1 cellular context compared by ENCODE assay signal in the genomic region with DNA sequence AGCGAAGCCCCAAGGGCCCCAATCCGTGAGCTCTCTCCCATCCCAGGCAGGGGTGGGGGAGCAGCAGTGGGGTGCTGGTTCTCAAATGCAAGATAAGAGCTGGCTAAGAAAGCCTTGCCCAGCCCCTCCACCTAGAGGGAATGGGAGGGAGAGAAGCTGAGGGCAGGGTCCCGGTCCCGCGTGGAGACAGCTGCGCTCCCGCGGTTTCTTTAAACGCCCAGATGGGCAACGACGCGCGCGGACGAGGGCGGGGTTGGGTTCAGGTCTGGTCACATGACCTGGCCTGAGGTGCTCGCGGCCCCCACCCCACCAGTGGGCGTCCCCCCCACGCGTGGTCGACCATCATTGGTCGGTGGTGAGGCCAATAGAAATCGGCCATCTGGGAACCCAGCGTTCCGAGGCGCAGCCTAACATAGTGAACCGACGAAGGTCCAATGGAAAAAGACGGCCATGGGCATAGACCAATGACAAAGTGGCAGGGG.
TF ChIP-seq lines count a peak whose summit lies in the region.

No MANE protein-coding gene starts in this region.

TF ChIP-seq in HCT116, 20 proteins besides CTCF, POLR2A, EP300 and RAD21 (continued from another document):
- TF ChIP-seq, protein P1, sequence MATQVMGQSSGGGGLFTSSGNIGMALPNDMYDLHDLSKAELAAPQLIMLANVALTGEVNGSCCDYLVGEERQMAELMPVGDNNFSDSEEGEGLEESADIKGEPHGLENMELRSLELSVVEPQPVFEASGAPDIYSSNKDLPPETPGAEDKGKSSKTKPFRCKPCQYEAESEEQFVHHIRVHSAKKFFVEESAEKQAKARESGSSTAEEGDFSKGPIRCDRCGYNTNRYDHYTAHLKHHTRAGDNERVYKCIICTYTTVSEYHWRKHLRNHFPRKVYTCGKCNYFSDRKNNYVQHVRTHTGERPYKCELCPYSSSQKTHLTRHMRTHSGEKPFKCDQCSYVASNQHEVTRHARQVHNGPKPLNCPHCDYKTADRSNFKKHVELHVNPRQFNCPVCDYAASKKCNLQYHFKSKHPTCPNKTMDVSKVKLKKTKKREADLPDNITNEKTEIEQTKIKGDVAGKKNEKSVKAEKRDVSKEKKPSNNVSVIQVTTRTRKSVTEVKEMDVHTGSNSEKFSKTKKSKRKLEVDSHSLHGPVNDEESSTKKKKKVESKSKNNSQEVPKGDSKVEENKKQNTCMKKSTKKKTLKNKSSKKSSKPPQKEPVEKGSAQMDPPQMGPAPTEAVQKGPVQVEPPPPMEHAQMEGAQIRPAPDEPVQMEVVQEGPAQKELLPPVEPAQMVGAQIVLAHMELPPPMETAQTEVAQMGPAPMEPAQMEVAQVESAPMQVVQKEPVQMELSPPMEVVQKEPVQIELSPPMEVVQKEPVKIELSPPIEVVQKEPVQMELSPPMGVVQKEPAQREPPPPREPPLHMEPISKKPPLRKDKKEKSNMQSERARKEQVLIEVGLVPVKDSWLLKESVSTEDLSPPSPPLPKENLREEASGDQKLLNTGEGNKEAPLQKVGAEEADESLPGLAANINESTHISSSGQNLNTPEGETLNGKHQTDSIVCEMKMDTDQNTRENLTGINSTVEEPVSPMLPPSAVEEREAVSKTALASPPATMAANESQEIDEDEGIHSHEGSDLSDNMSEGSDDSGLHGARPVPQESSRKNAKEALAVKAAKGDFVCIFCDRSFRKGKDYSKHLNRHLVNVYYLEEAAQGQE (IDR thresholded peaks at IDR 0.05; ENCODE audit: low read depth) = no peak
- TF ChIP-seq EZH2phosphoT487 (IDR thresholded peaks at IDR 0.05; ENCODE audit: borderline replicate concordance) = no peak
- TF ChIP-seq, protein P2, sequence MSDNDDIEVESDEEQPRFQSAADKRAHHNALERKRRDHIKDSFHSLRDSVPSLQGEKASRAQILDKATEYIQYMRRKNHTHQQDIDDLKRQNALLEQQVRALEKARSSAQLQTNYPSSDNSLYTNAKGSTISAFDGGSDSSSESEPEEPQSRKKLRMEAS (IDR thresholded peaks at IDR 0.05) = peak; percentile 68; the same call in 1 of the 2 replicates
- peak; percentile 99 for TF ChIP-seq SP1 (IDR thresholded peaks at IDR 0.05; ENCODE audit: low read depth)
- no peak for TF ChIP-seq ZNF274 (IDR thresholded peaks at IDR 0.05; ENCODE audit: low read depth, low read length)
- TF ChIP-seq ELF1 (IDR thresholded peaks at IDR 0.05; ENCODE audit: borderline replicate concordance, low read depth) = no peak
- no peak for TF ChIP-seq JUND (IDR thresholded peaks at IDR 0.05)
- TF ChIP-seq FOSL1 (IDR thresholded peaks at IDR 0.05; ENCODE audit: low read depth) = no peak
- no peak; the same call in 1 of the 2 replicates for TF ChIP-seq SIN3A (IDR thresholded peaks at IDR 0.05; ENCODE audit: low read depth)
- TF ChIP-seq, protein P3, sequence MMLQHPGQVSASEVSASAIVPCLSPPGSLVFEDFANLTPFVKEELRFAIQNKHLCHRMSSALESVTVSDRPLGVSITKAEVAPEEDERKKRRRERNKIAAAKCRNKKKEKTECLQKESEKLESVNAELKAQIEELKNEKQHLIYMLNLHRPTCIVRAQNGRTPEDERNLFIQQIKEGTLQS (IDR thresholded peaks at IDR 0.05) = no peak
- peak; percentile 69 for TF ChIP-seq YY1 (IDR thresholded peaks at IDR 0.05; ENCODE audit: extremely low read depth, insufficient replicate concordance, low read depth, low read length)
- TF ChIP-seq ZFX (IDR thresholded peaks at IDR 0.05) = no peak
